ENCODE assay signal across 8 cellular contexts in the genomic region with DNA sequence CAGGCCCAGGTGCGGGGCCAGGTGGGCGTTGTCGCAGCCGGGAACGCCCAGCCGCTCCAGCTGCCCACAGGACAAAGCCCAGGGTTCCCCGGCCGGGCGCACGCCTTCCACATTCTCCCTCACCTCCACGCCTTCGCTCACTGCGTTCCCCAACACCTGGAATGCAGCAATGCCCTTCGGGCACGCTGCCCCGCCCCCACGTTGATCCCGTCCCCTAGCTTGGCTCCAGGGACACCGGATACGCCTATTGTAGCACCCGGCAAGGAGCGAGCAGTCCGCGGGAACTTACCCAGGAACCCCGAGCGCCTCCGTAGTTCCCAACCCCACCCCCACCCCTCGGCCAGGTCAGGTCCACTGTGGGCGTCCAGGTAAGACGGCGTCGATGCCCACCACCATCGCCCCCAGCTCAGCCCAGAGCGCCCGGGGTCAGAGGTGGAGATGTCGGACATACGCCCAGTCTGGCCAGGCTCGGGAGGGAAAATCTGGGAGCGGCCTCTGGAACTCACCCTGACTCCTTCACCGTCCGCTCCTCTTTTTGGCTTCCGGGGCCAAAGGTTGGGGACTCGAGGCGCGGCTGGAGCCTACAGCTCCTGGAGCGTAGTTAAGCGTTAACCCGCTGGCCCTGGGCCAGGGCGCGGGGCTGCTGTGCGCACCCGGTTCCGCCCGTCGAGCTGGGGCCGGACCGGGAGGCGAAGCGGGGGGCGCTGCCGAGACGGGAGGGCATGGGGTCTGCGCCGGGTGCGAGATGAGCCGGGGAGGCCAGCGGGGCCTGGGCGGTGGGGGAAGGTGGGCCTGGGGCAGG. TPM values are rescaled to one million over a fixed set of nuclear protein-coding genes. Genes with fewer than 3 reads are reported as not detected.
DNase-seq lines count a peak whose midpoint lies in the region; ATAC-seq and TF ChIP-seq lines count a peak whose summit lies in the region.

No MANE protein-coding gene starts in this region.

- in situ Hi-C loops in HAP-1 (cut with MboI; ENCODE audit: low sequenced_read_pairs), result no loop called here

- H3K9ac ChIP-seq in duodenal mucosa (ENCODE audit: low read depth in 1 of 2, low read length in 2 of 2), result peak overlapping the region; percentile 20 to 68

- DNase-seq in HAP-1 (ENCODE audit: low spot score in 2 of 2) (peak in 1 of 2 experiments; percentile 43), OCI-LY7 (ENCODE audit: low spot score) (no peak), mucosa of gallbladder (ENCODE audit: low spot score) (peak; percentile 88), D341Med (ENCODE audit: low spot score) (no peak), NCI-H1092 treated with DMSO at 0.1 percent for 48 hours (lab: John Stamatoyannopoulos, UW) (no peak)

- no peaks in the 10 kb centered on the region for H3K9me2 ChIP-seq in OCI-LY7 (ENCODE audit: insufficient read depth, low read length)

- no TSS peak for BruUV-seq in OCI-LY7 (replicated peaks; lab: Mats Ljungman, UMichigan)

- TF ChIP-seq CTCF in OCI-LY7 (conservative IDR thresholded peaks at IDR 0.05; ENCODE audit: low read length), result no peak

- CTCF ChIA-PET in OCI-LY7 (lab: Charles Lee; ENCODE audit: unreplicated experiment), result no interaction called here

- POLR2A ChIA-PET in OCI-LY7 (lab: Charles Lee), result no interaction called here

- no peaks in the 10 kb centered on the region for H3K27me3 ChIP-seq in HAP-1 (ENCODE audit: low read depth)
- peaks cover 0 to 2% of the 10 kb centered on the region in 2 donors for H3K27me3 ChIP-seq in duodenal mucosa (ENCODE audit: control insufficient read depth in 1 of 2, insufficient read depth in 2 of 2, low read length in 2 of 2)

- ATAC-seq in GM18870 (IDR thresholded peaks at IDR 0.05; ENCODE audit: unreplicated experiment) (no peak), HG03097 (IDR thresholded peaks at IDR 0.05; ENCODE audit: low FRiP score, unreplicated experiment) (no peak)

- H3K79me2 ChIP-seq in OCI-LY7 (ENCODE audit: insufficient read depth, low read depth, low read length), result no peaks in the 10 kb centered on the region

- no peaks in the 10 kb centered on the region for H3K9me3 ChIP-seq in HAP-1
- H3K9me3 ChIP-seq in OCI-LY7 (ENCODE audit: low read length), result no peaks in the 10 kb centered on the region
- no peaks in the 10 kb centered on the region for H3K9me3 ChIP-seq in duodenal mucosa (ENCODE audit: control insufficient read depth in 1 of 2, low read length in 2 of 2)

- H3K36me3 ChIP-seq in HAP-1 (replicated peaks) (no peaks in the 10 kb centered on the region), OCI-LY7 (ENCODE audit: insufficient read depth, low read length) (no peaks in the 10 kb centered on the region), duodenal mucosa (ENCODE audit: control insufficient read depth in 1 of 2, insufficient read depth in 2 of 2, low read length in 2 of 2) (peaks cover 0 to 16% of the 10 kb centered on the region in 2 donors)

- no peak overlapping the region for H3K27ac ChIP-seq in OCI-LY7 (ENCODE audit: low read depth, low read length, poor library complexity, severe bottlenecking)
- H3K27ac ChIP-seq in duodenal mucosa (ENCODE audit: low read depth, low read length), result peak overlapping the region; percentile 90

- peaks cover 10% of the 10 kb centered on the region; the same call in 1 of the 2 replicates for H3K4me1 ChIP-seq in HAP-1
- peaks cover 4% of the 10 kb centered on the region for H3K4me1 ChIP-seq in OCI-LY7 (ENCODE audit: insufficient read depth, low read length, poor library complexity, severe bottlenecking)
- H3K4me1 ChIP-seq in duodenal mucosa (ENCODE audit: control insufficient read depth in 1 of 2, insufficient read depth in 2 of 2, low read length in 2 of 2), result peaks cover 18 to 20% of the 10 kb centered on the region in 2 donors

- H3K4me2 ChIP-seq in OCI-LY7 (ENCODE audit: low read length), result peak overlapping the region; percentile 62

- H4K20me1 ChIP-seq in OCI-LY7 (ENCODE audit: insufficient read depth, low read length), result no peaks in the 10 kb centered on the region

- intact Hi-C loops in OCI-LY7 (cut with micrococcal nuclease; ENCODE audit: unreplicated experiment), result no loop called here

- H3K4me3 ChIP-seq in HAP-1 (peak overlapping the region; percentile 50), OCI-LY7 (ENCODE audit: low read depth, low read length, poor library complexity, severe bottlenecking) (peak overlapping the region; percentile 46), duodenal mucosa (ENCODE audit: low read depth in 1 of 2, low read length in 2 of 2) (peak overlapping the region; percentile 71 to 74)

- H2AFZ ChIP-seq in OCI-LY7 (ENCODE audit: low read length), result peak overlapping the region; percentile 51; the same call in 1 of the 2 replicates

RNA-seq across cellular contexts. Expression of a gene that starts 0.6 kb away (rescaled TPM):
- 0.16 TPM in 1 of 2 replicates, not detected in the other for total RNA-seq in OCI-LY7 (2014; rRNA removed; shearing (Covaris generic))
- total RNA-seq in OCI-LY7 (2022) (0.09 and 0.10 TPM in 2 replicates), mucosa of gallbladder (95.6 TPM)

Comparison
In these comparisons a context has a peak if more than half of its experiments do, and no peak if none do; other contexts are left out.
1. RNA of a gene that starts 0.6 kb away (total RNA-seq): 95.6 TPM in mucosa of gallbladder (single experiment); 0.09 to 0.16 TPM in OCI-LY7; every median in the first group is over 10 times any median in the second.
2. Peak in every context shown above with its lines, with median percentiles within 50 percentile points of each other: H3K4me3 ChIP-seq.